1 cellular context compared by ENCODE assay signal in the genomic region with DNA sequence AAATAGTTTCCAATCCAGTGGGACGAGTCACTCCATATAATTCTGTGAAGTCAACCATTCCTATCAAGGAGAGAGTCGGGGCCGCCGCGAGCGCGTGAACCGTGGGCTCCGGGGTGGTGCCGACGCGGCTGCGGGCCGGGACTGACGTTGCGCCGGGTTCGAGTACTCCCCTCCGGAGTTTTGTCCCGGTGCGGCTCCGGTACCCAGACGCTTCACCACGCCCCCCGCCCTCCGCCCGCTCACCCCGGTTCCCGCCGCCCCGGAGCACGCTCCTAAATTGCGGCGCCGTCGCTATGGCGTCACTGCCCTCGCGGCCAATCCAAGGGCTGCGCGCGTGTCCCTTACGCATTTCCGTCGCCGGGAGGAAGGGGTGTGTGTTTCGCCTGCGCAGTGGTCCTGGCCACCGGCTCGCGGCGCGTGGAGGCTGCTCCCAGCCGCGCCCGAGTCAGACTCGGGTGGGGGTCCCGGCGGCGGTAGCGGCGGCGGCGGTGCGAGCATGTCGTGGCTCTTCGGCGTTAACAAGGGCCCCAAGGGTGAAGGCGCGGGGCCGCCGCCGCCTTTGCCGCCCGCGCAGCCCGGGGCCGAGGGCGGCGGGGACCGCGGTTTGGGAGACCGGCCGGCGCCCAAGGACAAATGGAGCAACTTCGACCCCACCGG.
A peak's percentile ranks its signal among the peaks of the same experiment; 100 is the strongest.
TF ChIP-seq lines count a peak whose summit lies in the region.

A gene with protein sequence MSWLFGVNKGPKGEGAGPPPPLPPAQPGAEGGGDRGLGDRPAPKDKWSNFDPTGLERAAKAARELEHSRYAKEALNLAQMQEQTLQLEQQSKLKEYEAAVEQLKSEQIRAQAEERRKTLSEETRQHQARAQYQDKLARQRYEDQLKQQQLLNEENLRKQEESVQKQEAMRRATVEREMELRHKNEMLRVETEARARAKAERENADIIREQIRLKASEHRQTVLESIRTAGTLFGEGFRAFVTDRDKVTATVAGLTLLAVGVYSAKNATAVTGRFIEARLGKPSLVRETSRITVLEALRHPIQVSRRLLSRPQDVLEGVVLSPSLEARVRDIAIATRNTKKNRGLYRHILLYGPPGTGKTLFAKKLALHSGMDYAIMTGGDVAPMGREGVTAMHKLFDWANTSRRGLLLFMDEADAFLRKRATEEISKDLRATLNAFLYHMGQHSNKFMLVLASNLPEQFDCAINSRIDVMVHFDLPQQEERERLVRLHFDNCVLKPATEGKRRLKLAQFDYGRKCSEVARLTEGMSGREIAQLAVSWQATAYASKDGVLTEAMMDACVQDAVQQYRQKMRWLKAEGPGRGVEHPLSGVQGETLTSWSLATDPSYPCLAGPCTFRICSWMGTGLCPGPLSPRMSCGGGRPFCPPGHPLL (plus strand): TSS at position 377 of the 657 bp plus-strand sequence. CDS start 120 bp downstream, at position 497.

TF ChIP-seq in K562, 482 proteins besides CTCF, POLR2A, EP300 and RAD21 (continued from another document and continues in another):
- no peak for TF ChIP-seq NUFIP1 (IDR thresholded peaks at IDR 0.05; ENCODE audit: partially characterized antibody)
- TF ChIP-seq HMGN3 (IDR thresholded peaks at IDR 0.05; ENCODE audit: borderline replicate concordance, extremely low read depth, insufficient read length, low read depth, low read length): no peak
- peak; percentile 38; the same call in 1 of the 2 replicates for TF ChIP-seq OTX1 (CRISPR knock-in tag; IDR thresholded peaks at IDR 0.05)
- TF ChIP-seq GATAD2B (IDR thresholded peaks at IDR 0.05; ENCODE audit: borderline replicate concordance): no peak
- no peak for TF ChIP-seq ZNF184 (CRISPR knock-in tag; IDR thresholded peaks at IDR 0.05)
- no peak for TF ChIP-seq CHD2 (IDR thresholded peaks at IDR 0.05; ENCODE audit: low read depth, low read length)
- no peak for TF ChIP-seq TEAD4 (IDR thresholded peaks at IDR 0.05; ENCODE audit: low read length)
- no peak for TF ChIP-seq TEAD4 (CRISPR knock-in tag; IDR thresholded peaks at IDR 0.05; ENCODE audit: borderline replicate concordance)
- TF ChIP-seq, protein P1, sequence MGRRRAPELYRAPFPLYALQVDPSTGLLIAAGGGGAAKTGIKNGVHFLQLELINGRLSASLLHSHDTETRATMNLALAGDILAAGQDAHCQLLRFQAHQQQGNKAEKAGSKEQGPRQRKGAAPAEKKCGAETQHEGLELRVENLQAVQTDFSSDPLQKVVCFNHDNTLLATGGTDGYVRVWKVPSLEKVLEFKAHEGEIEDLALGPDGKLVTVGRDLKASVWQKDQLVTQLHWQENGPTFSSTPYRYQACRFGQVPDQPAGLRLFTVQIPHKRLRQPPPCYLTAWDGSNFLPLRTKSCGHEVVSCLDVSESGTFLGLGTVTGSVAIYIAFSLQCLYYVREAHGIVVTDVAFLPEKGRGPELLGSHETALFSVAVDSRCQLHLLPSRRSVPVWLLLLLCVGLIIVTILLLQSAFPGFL (CRISPR knock-in tag; IDR thresholded peaks at IDR 0.05): peak; percentile 88; the same call in 1 of the 2 replicates
- TF ChIP-seq KLF6 (CRISPR knock-in tag; IDR thresholded peaks at IDR 0.05; ENCODE audit: borderline replicate concordance): peak; percentile 38; the same call in 1 of the 2 replicates
- TF ChIP-seq CREB1 (IDR thresholded peaks at IDR 0.05): peak; percentile 99
- TF ChIP-seq CREB1 (CRISPR knock-in tag; IDR thresholded peaks at IDR 0.05): peak; percentile 99
- TF ChIP-seq, protein P2, sequence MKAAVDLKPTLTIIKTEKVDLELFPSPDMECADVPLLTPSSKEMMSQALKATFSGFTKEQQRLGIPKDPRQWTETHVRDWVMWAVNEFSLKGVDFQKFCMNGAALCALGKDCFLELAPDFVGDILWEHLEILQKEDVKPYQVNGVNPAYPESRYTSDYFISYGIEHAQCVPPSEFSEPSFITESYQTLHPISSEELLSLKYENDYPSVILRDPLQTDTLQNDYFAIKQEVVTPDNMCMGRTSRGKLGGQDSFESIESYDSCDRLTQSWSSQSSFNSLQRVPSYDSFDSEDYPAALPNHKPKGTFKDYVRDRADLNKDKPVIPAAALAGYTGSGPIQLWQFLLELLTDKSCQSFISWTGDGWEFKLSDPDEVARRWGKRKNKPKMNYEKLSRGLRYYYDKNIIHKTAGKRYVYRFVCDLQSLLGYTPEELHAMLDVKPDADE (conservative IDR thresholded peaks at IDR 0.05; ENCODE audit: control insufficient read depth, low read depth, low read length): peak; percentile 91; the same call in 1 of the 2 replicates
- 0 out of 2 replicates have a peak, but pooled peaks have one; percentile 3 for TF ChIP-seq DPF2 (IDR thresholded peaks at IDR 0.05)
- no peak for TF ChIP-seq PCBP2 (IDR thresholded peaks at IDR 0.05; ENCODE audit: low read depth, low read length, poor library complexity, severe bottlenecking)
- TF ChIP-seq, protein P3, sequence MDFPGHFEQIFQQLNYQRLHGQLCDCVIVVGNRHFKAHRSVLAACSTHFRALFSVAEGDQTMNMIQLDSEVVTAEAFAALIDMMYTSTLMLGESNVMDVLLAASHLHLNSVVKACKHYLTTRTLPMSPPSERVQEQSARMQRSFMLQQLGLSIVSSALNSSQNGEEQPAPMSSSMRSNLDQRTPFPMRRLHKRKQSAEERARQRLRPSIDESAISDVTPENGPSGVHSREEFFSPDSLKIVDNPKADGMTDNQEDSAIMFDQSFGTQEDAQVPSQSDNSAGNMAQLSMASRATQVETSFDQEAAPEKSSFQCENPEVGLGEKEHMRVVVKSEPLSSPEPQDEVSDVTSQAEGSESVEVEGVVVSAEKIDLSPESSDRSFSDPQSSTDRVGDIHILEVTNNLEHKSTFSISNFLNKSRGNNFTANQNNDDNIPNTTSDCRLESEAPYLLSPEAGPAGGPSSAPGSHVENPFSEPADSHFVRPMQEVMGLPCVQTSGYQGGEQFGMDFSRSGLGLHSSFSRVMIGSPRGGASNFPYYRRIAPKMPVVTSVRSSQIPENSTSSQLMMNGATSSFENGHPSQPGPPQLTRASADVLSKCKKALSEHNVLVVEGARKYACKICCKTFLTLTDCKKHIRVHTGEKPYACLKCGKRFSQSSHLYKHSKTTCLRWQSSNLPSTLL (IDR thresholded peaks at IDR 0.05): no peak
- no peak for TF ChIP-seq BRD9 (IDR thresholded peaks at IDR 0.05; ENCODE audit: low read depth, partially characterized antibody)
- TF ChIP-seq, protein P4, sequence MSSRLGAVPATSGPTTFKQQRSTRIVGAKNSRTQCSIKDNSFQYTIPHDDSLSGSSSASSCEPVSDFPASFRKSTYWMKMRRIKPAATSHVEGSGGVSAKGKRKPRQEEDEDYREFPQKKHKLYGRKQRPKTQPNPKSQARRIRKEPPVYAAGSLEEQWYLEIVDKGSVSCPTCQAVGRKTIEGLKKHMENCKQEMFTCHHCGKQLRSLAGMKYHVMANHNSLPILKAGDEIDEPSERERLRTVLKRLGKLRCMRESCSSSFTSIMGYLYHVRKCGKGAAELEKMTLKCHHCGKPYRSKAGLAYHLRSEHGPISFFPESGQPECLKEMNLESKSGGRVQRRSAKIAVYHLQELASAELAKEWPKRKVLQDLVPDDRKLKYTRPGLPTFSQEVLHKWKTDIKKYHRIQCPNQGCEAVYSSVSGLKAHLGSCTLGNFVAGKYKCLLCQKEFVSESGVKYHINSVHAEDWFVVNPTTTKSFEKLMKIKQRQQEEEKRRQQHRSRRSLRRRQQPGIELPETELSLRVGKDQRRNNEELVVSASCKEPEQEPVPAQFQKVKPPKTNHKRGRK (tag; IDR thresholded peaks at IDR 0.05): no peak
- TF ChIP-seq ZNF23 (CRISPR knock-in tag; IDR thresholded peaks at IDR 0.05): no peak
- TF ChIP-seq, protein P5, sequence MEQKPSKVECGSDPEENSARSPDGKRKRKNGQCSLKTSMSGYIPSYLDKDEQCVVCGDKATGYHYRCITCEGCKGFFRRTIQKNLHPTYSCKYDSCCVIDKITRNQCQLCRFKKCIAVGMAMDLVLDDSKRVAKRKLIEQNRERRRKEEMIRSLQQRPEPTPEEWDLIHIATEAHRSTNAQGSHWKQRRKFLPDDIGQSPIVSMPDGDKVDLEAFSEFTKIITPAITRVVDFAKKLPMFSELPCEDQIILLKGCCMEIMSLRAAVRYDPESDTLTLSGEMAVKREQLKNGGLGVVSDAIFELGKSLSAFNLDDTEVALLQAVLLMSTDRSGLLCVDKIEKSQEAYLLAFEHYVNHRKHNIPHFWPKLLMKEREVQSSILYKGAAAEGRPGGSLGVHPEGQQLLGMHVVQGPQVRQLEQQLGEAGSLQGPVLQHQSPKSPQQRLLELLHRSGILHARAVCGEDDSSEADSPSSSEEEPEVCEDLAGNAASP (IDR thresholded peaks at IDR 0.05): no peak
- no peak for TF ChIP-seq MAFF (IDR thresholded peaks at IDR 0.05; ENCODE audit: low read length)
- TF ChIP-seq ETV5 (CRISPR knock-in tag; IDR thresholded peaks at IDR 0.05; ENCODE audit: low read depth): 0 out of 2 replicates have a peak, but pooled peaks have one; percentile 45
- TF ChIP-seq, protein P6, sequence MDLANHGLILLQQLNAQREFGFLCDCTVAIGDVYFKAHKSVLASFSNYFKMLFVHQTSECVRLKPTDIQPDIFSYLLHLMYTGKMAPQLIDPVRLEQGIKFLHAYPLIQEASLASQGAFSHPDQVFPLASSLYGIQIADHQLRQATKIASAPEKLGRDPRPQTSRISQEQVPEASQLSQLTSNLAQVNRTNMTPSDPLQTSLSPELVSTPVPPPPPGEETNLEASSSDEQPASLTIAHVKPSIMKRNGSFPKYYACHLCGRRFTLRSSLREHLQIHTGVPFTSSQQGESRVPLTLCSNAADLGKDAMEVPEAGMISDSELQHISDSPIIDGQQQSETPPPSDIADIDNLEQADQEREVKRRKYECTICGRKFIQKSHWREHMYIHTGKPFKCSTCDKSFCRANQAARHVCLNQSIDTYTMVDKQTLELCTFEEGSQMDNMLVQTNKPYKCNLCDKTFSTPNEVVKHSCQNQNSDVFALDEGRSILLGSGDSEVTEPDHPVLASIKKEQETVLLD (IDR thresholded peaks at IDR 0.05): peak; percentile 92
- no peak for TF ChIP-seq XRCC4 (IDR thresholded peaks at IDR 0.05; ENCODE audit: extremely low read depth, insufficient read depth, insufficient read length)
- TF ChIP-seq TBL1XR1 (IDR thresholded peaks at IDR 0.05; ENCODE audit: low read length in 2 of 2): peak; percentile 30 to 94; a peak in 2 of 4 replicates
- TF ChIP-seq ZNF436 (CRISPR knock-in tag; IDR thresholded peaks at IDR 0.05): no peak
- TF ChIP-seq, protein P7, sequence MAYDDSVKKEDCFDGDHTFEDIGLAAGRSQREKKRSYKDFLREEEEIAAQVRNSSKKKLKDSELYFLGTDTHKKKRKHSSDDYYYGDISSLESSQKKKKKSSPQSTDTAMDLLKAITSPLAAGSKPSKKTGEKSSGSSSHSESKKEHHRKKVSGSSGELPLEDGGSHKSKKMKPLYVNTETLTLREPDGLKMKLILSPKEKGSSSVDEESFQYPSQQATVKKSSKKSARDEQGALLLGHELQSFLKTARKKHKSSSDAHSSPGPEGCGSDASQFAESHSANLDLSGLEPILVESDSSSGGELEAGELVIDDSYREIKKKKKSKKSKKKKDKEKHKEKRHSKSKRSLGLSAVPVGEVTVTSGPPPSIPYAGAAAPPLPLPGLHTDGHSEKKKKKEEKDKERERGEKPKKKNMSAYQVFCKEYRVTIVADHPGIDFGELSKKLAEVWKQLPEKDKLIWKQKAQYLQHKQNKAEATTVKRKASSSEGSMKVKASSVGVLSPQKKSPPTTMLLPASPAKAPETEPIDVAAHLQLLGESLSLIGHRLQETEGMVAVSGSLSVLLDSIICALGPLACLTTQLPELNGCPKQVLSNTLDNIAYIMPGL (CRISPR knock-in tag; IDR thresholded peaks at IDR 0.05): 0 out of 2 replicates have a peak, but pooled peaks have one; percentile 9
- TF ChIP-seq CCNT2 (IDR thresholded peaks at IDR 0.05; ENCODE audit: borderline replicate concordance, extremely low read depth, insufficient read length, low read depth, low read length): peak; percentile 68
- peak; percentile 99 for TF ChIP-seq C11orf30 (IDR thresholded peaks at IDR 0.05; ENCODE audit: low read depth)
- no peak for TF ChIP-seq POLR3A (IDR thresholded peaks at IDR 0.05; ENCODE audit: borderline replicate concordance, extremely low read depth, insufficient read depth, insufficient read length)
- TF ChIP-seq, protein P8, sequence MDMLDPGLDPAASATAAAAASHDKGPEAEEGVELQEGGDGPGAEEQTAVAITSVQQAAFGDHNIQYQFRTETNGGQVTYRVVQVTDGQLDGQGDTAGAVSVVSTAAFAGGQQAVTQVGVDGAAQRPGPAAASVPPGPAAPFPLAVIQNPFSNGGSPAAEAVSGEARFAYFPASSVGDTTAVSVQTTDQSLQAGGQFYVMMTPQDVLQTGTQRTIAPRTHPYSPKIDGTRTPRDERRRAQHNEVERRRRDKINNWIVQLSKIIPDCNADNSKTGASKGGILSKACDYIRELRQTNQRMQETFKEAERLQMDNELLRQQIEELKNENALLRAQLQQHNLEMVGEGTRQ (CRISPR knock-in tag; IDR thresholded peaks at IDR 0.05): peak; percentile 17; the same call in 1 of the 2 replicates
- no peak for TF ChIP-seq SRSF7 (optimal IDR thresholded peaks at IDR 0.05; ENCODE audit: low read depth, low read length)
- TF ChIP-seq KDM5B (IDR thresholded peaks at IDR 0.05; ENCODE audit: insufficient replicate concordance, low read depth, low read length): peak; percentile 30
- TF ChIP-seq CSDE1 (IDR thresholded peaks at IDR 0.05): peak in 1 of 2 experiments; percentile 86; a peak in 1 of 4 replicates
- TF ChIP-seq YY1 (IDR thresholded peaks at IDR 0.05; ENCODE audit: borderline replicate concordance in 1 of 3, control insufficient read depth in 1 of 3, extremely low read depth in 1 of 3, insufficient read depth in 3 of 3, insufficient read length in 1 of 3, insufficient replicate concordance in 2 of 3, low read depth in 1 of 3, low read length in 2 of 3): peak in 1 of 3 experiments; percentile 54
- no peak for TF ChIP-seq RCOR1 (IDR thresholded peaks at IDR 0.05; ENCODE audit: borderline replicate concordance in 1 of 2, low read depth in 2 of 2, low read length in 2 of 2)
- TF ChIP-seq TOE1 (IDR thresholded peaks at IDR 0.05; ENCODE audit: borderline replicate concordance): peak; percentile 48; the same call in 1 of the 2 replicates
- 0 out of 2 replicates have a peak, but pooled peaks have one; percentile 23 for TF ChIP-seq TOE1 (CRISPR knock-in tag; IDR thresholded peaks at IDR 0.05; ENCODE audit: borderline replicate concordance, low read depth)
- TF ChIP-seq HCFC1 (IDR thresholded peaks at IDR 0.05; ENCODE audit: low read depth, low read length): peak; percentile 87
- no peak for TF ChIP-seq BACH1 (tag; IDR thresholded peaks at IDR 0.05)
- no peak for TF ChIP-seq DNMT1 (IDR thresholded peaks at IDR 0.05)
- no peak for TF ChIP-seq ZNF696 (CRISPR knock-in tag; conservative IDR thresholded peaks at IDR 0.05)
- peak; percentile 90; the same call in 1 of the 2 replicates for TF ChIP-seq MXI1 (IDR thresholded peaks at IDR 0.05; ENCODE audit: low read depth, low read length)
- peak; percentile 99 for TF ChIP-seq EP400 (IDR thresholded peaks at IDR 0.05)
- TF ChIP-seq CBX1 (IDR thresholded peaks at IDR 0.05; ENCODE audit: low read depth): peak; percentile 65; the same call in 1 of the 2 replicates
- TF ChIP-seq NFATC3 (IDR thresholded peaks at IDR 0.05): no peak
